ENCODE assay signal across 26 cellular contexts in the genomic region with DNA sequence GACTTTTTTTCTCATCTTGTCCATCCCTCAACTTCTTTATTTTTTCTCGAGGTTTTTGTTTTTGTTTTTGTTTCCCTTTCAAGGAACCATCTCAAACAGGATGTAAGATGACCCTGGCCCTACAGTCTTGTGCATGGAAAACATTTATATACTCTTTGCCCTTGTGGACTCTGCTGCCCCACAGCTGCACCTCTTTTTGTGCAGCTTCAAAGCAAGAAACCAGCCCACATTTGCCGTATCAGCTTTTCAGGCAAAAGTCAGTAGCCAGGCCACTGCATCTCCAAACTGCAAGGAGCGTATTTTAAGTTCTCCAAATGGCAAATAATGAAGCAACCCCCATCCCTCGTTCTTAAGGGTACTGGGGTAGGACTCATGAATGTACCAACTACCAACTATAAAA.
"Had no signal": no experiment of that assay in that cellular context is flagged by ENCODE, and none has a peak within 500 bp of the region (broad histone marks: within the 10 kb centered on the region; RNA-seq: fewer than 3 reads in every experiment).

No MANE protein-coding gene starts in this region.

- H3K36me3 Mint-ChIP-seq: immature natural killer cell; naive thymus-derived CD8-positive, alpha-beta T cell had no signal

- H3K9me3 ChIP-seq: esophagus squamous epithelium, lower lobe of right lung, ovary, psoas muscle, suprapubic skin, transverse colon, upper lobe of right lung, uterus had no signal

- H3K27me3 Mint-ChIP-seq: effector memory CD8-positive, alpha-beta T cell; naive thymus-derived CD8-positive, alpha-beta T cell; stimulated activated naive CD8-positive, alpha-beta T cell treated with anti-CD3 and anti-CD28 coated beads, Interleukin-15, amount 100 ng/mL, for 72 hours had no signal

- H3K4me1 Mint-ChIP-seq: immature natural killer cell; naive thymus-derived CD8-positive, alpha-beta T cell; stimulated activated naive CD8-positive, alpha-beta T cell treated with anti-CD3 and anti-CD28 coated beads, Interleukin-15, amount 100 ng/mL, for 72 hours had no signal

- H3K4me3 ChIP-seq: esophagus squamous epithelium, lower lobe of right lung, ovary, psoas muscle, skin epidermis, suprapubic skin, transverse colon, upper lobe of right lung, uterus had no signal

- H3K36me3 ChIP-seq: esophagus squamous epithelium, lower lobe of right lung, ovary, suprapubic skin, transverse colon, upper lobe of right lung, uterus had no signal

- H3K27ac Mint-ChIP-seq: effector memory CD8-positive, alpha-beta T cell; immature natural killer cell; naive thymus-derived CD8-positive, alpha-beta T cell; stimulated activated naive CD8-positive, alpha-beta T cell treated with anti-CD3 and anti-CD28 coated beads, Interleukin-15, amount 100 ng/mL, for 72 hours had no signal

- H3K27me3 ChIP-seq: esophagus squamous epithelium, ovary, suprapubic skin, transverse colon, upper lobe of right lung, uterus had no signal

- H3K4me3 Mint-ChIP-seq: effector memory CD8-positive, alpha-beta T cell; immature natural killer cell; naive thymus-derived CD8-positive, alpha-beta T cell; stimulated activated naive CD8-positive, alpha-beta T cell treated with anti-CD3 and anti-CD28 coated beads, Interleukin-15, amount 100 ng/mL, for 72 hours had no signal

- H3K27ac ChIP-seq: esophagus squamous epithelium, lower lobe of right lung, ovary, psoas muscle, skin epidermis, suprapubic skin, transverse colon, upper lobe of right lung, uterus had no signal

- H3K4me1 ChIP-seq: esophagus squamous epithelium, lower lobe of right lung, psoas muscle, suprapubic skin, transverse colon, upper lobe of right lung, uterus had no signal

- H3K9me3 Mint-ChIP-seq: stimulated activated naive CD8-positive, alpha-beta T cell treated with anti-CD3 and anti-CD28 coated beads, Interleukin-15, amount 100 ng/mL, for 72 hours had no signal

- ATAC-seq: effector memory CD8-positive, alpha-beta T cell; left ventricle myocardium superior; lower lobe of right lung; naive thymus-derived CD8-positive, alpha-beta T cell; psoas muscle; right cardiac atrium; stimulated activated naive CD8-positive, alpha-beta T cell treated with anti-CD3 and anti-CD28 coated beads, Interleukin-15, amount 100 ng/mL, for 72 hours; upper lobe of right lung had no signal

- DNase-seq: cortex of kidney; effector memory CD8-positive, alpha-beta T cell; erythroblast; esophagus squamous epithelium; foreskin melanocyte; hypothalamus; immature natural killer cell; islet precursor cell; left ventricle myocardium superior; lower lobe of right lung; naive thymus-derived CD8-positive, alpha-beta T cell; nucleus accumbens; ovary; posterior cingulate gyrus; psoas muscle; right cardiac atrium; stimulated activated CD4-positive, alpha-beta T cell treated with anti-CD3 and anti-CD28 coated beads, Interleukin-15, amount 100 ng/mL, for 24 hours; stimulated activated CD4-positive, alpha-beta T cell treated with anti-CD3 and anti-CD28 coated beads, Interleukin-2, amount 100 ng/mL, for 48 hours; stimulated activated CD8-positive, alpha-beta memory T cell treated with anti-CD3 and anti-CD28 coated beads, Interleukin-4, amount 100 ng/mL, for 48 hours; stimulated activated naive CD4-positive, alpha-beta T cell; stimulated activated naive CD8-positive, alpha-beta T cell treated with anti-CD3 and anti-CD28 coated beads, Interleukin-15, amount 100 ng/mL, for 72 hours; transverse colon; upper lobe of right lung; uterus had no signal
